ENCODE assay signal across 20 cellular contexts in genomic region chr9:125476645-125477044, GRCh38.
"Had no signal": no experiment of that assay in that cellular context is flagged by ENCODE, and none has a peak within 500 bp of the region (broad histone marks: within the 10 kb centered on the region; RNA-seq: fewer than 3 reads in every experiment).

No MANE protein-coding gene starts in this region.

- H3K36me3 ChIP-seq: upper lobe of right lung had no signal

- H3K4me3 Mint-ChIP-seq: activated CD4-positive, alpha-beta memory T cell treated with anti-CD3 and anti-CD28 coated beads for 36 hours; activated CD4-positive, alpha-beta T cell treated with anti-CD3 and anti-CD28 coated beads for 36 hours; activated T-cell treated with anti-CD3 and anti-CD28 coated beads, Interleukin-2, amount 50 U/mL, for 4 hours; memory B cell; nephron progenitor cell; stimulated activated naive CD8-positive, alpha-beta T cell treated with anti-CD3 and anti-CD28 coated beads, Interleukin-15, amount 100 ng/mL, for 72 hours; T-cell had no signal

- DNase-seq: activated CD4-positive, alpha-beta memory T cell treated with anti-CD3 and anti-CD28 coated beads for 36 hours; activated CD4-positive, alpha-beta T cell treated with anti-CD3 and anti-CD28 coated beads for 36 hours; activated gamma-delta T cell; activated T-cell treated with anti-CD3 and anti-CD28 coated beads, Interleukin-2, amount 50 U/mL, for 4 hours; dorsolateral prefrontal cortex; left ventricle myocardium inferior; nephron progenitor cell; occipital lobe; right cardiac atrium; stimulated activated naive CD8-positive, alpha-beta T cell treated with anti-CD3 and anti-CD28 coated beads, Interleukin-15, amount 100 ng/mL, for 72 hours; T-cell; T1000; testis; upper lobe of right lung had no signal

- H3K27ac Mint-ChIP-seq: activated CD4-positive, alpha-beta memory T cell treated with anti-CD3 and anti-CD28 coated beads for 36 hours; activated CD4-positive, alpha-beta T cell treated with anti-CD3 and anti-CD28 coated beads for 36 hours; activated naive CD4-positive, alpha-beta T cell treated with anti-CD3 and anti-CD28 coated beads, Interleukin-2, amount 50 U/mL, for 72 hours; memory B cell; nephron progenitor cell; T-cell had no signal

- H3K27me3 ChIP-seq: dorsolateral prefrontal cortex, gastroesophageal sphincter, testis, upper lobe of right lung had no signal

- ATAC-seq: activated CD4-positive, alpha-beta T cell treated with anti-CD3 and anti-CD28 coated beads for 36 hours; activated naive CD4-positive, alpha-beta T cell treated with anti-CD3 and anti-CD28 coated beads, Interleukin-2, amount 50 U/mL, for 72 hours; activated T-cell treated with anti-CD3 and anti-CD28 coated beads, Interleukin-2, amount 50 U/mL, for 4 hours; gastroesophageal sphincter; right cardiac atrium; stimulated activated naive CD8-positive, alpha-beta T cell treated with anti-CD3 and anti-CD28 coated beads, Interleukin-15, amount 100 ng/mL, for 72 hours; T-cell; upper lobe of right lung had no signal

- H3K9me3 ChIP-seq: gastroesophageal sphincter, left ventricle myocardium inferior, testis, upper lobe of right lung had no signal

- H3K4me2 ChIP-seq: smooth muscle cell had no signal

- H3K4me3 ChIP-seq: dorsolateral prefrontal cortex, gastroesophageal sphincter, left ventricle myocardium inferior, smooth muscle cell, testis, upper lobe of right lung had no signal

- H3K27ac ChIP-seq: dorsolateral prefrontal cortex, gastroesophageal sphincter, testis, VCaP had no signal

- FAIRE-seq: islet of Langerhans had no signal

- H3K27me3 Mint-ChIP-seq: activated CD4-positive, alpha-beta memory T cell treated with anti-CD3 and anti-CD28 coated beads for 36 hours; activated CD4-positive, alpha-beta T cell treated with anti-CD3 and anti-CD28 coated beads for 36 hours; memory B cell; stimulated activated naive CD8-positive, alpha-beta T cell treated with anti-CD3 and anti-CD28 coated beads, Interleukin-15, amount 100 ng/mL, for 72 hours; T-cell had no signal

- H3K4me1 Mint-ChIP-seq: activated CD4-positive, alpha-beta T cell treated with anti-CD3 and anti-CD28 coated beads for 36 hours; memory B cell; stimulated activated naive CD8-positive, alpha-beta T cell treated with anti-CD3 and anti-CD28 coated beads, Interleukin-15, amount 100 ng/mL, for 72 hours; T-cell had no signal

- H3K9me3 Mint-ChIP-seq: activated CD4-positive, alpha-beta memory T cell treated with anti-CD3 and anti-CD28 coated beads for 36 hours; activated naive CD4-positive, alpha-beta T cell treated with anti-CD3 and anti-CD28 coated beads, Interleukin-2, amount 50 U/mL, for 72 hours; activated T-cell treated with anti-CD3 and anti-CD28 coated beads, Interleukin-2, amount 50 U/mL, for 4 hours; memory B cell; nephron progenitor cell; stimulated activated naive CD8-positive, alpha-beta T cell treated with anti-CD3 and anti-CD28 coated beads, Interleukin-15, amount 100 ng/mL, for 72 hours; T-cell had no signal
